19 cellular contexts compared by ENCODE assay signal in genomic region chr1:173295391-173295790, GRCh38.
DNase-seq lines count a peak whose midpoint lies in the region; FAIRE-seq and TF ChIP-seq lines count a peak whose summit lies in the region.
"Had no signal": no experiment of that assay in that cellular context is flagged by ENCODE, and none has a peak within 500 bp of the region (broad histone marks: within the 10 kb centered on the region; RNA-seq: fewer than 3 reads in every experiment).

No MANE protein-coding gene starts in this region.

- H3K36me3 Mint-ChIP-seq in HFFc6 (ENCODE audit: low read depth) = peaks cover 26% of the 10 kb centered on the region; the same call in 1 of the 2 replicates
- H3K36me3 Mint-ChIP-seq: IgD-negative memory B cell had no signal

- WGBS in mammary epithelial cell (ENCODE audit: low coverage, missing lambda C conversion rate) = 79% methylated on average over 1 of the region's 1 CpG

- dilution Hi-C loops in keratinocyte (cut with MboI; ENCODE audit: extremely low pct_ligation_motif_present, low sequenced_read_pairs) = no loop called here
- dilution Hi-C loops in mammary epithelial cell (cut with HindIII; ENCODE audit: low sequenced_read_pairs) = no loop called here

- H3K36me3 ChIP-seq in keratinocyte (ENCODE audit: control insufficient read depth in 2 of 2, extremely low read depth in 1 of 2, insufficient read depth in 2 of 2, low read length in 2 of 2) = no peaks in the 10 kb centered on the region
- no peaks in the 10 kb centered on the region for H3K36me3 ChIP-seq in mammary epithelial cell (ENCODE audit: insufficient read depth, low read length)

- H3K4me3 Mint-ChIP-seq in HFFc6 = 0 out of 2 replicates have a peak overlapping the region, but pooled peaks have one; percentile 4
- H3K4me3 Mint-ChIP-seq: CD8-positive, alpha-beta memory T cell; IgD-negative memory B cell had no signal

- H3K4me1 ChIP-seq in keratinocyte (ENCODE audit: control insufficient read depth, extremely low read depth, insufficient read depth, low read length) (no peaks in the 10 kb centered on the region), mammary epithelial cell (ENCODE audit: insufficient read depth, low read length) (peaks cover 4% of the 10 kb centered on the region)

- in situ Hi-C loops in mammary epithelial cell (cut with MboI; ENCODE audit: low sequenced_read_pairs in 2 of 2) = no loop called here

- no peak overlapping the region for H3K27ac Mint-ChIP-seq in HFFc6
- H3K27ac Mint-ChIP-seq: CD8-positive, alpha-beta memory T cell; IgD-negative memory B cell had no signal

- CTCF ChIA-PET in mammary epithelial cell (lab: Charles Lee; ENCODE audit: low non-redundant PET) = no interaction called here

- H3K9ac ChIP-seq in keratinocyte (ENCODE audit: control insufficient read depth, extremely low read depth, insufficient read depth, low read length) (no peak overlapping the region), mammary epithelial cell (ENCODE audit: insufficient read depth, low read length) (no peak overlapping the region)

- FAIRE-seq in keratinocyte (lab: Jason Lieb, UNC) = peak; percentile 49
- FAIRE-seq: GM19239, HTR-8/SVneo had no signal

- TF ChIP-seq CTCF in HFFc6 (IDR thresholded peaks at IDR 0.05) = no peak
- no peak for TF ChIP-seq CTCF in choroid plexus epithelial cell (conservative IDR thresholded peaks at IDR 0.05; ENCODE audit: low read depth, low read length)
- TF ChIP-seq CTCF in keratinocyte (optimal IDR thresholded peaks at IDR 0.05 in 1 of 3, IDR thresholded peaks at IDR 0.05 in 1 of 3, conservative IDR thresholded peaks at IDR 0.05 in 1 of 3; ENCODE audit: extremely low read depth in 1 of 3, insufficient read depth in 2 of 3, low read length in 3 of 3) = no peak
- TF ChIP-seq CTCF in mammary epithelial cell (conservative IDR thresholded peaks at IDR 0.05 in 1 of 2, IDR thresholded peaks at IDR 0.05 in 1 of 2; ENCODE audit: extremely low read depth in 1 of 2, insufficient read depth in 1 of 2, low read depth in 1 of 2, low read length in 2 of 2) = no peak

- DNase-seq in HFFc6 (peak; percentile 2), choroid plexus epithelial cell (ENCODE audit: low read depth) (peak; percentile 21), keratinocyte (ENCODE audit: low read depth, low spot score) (no peak), stromal cell of bone marrow (ENCODE audit: low read depth) (peak; percentile 5), mammary epithelial cell (no peak), NCI-H1092 treated with DMSO at 0.1 percent for 48 hours (lab: John Stamatoyannopoulos, UW) (no peak)
- no peak for DNase-seq in activated CD8-positive, alpha-beta memory T cell treated with anti-CD3 and anti-CD28 coated beads, Interleukin-2, amount 50 U/mL, for 4 hours
- no peak for DNase-seq in stimulated activated CD4-positive, alpha-beta T cell treated with anti-CD3 and anti-CD28 coated beads, Interleukin-15, amount 100 ng/mL, for 24 hours
- DNase-seq: CD8-positive, alpha-beta memory T cell; NCI-H1417; NCI-H1930; NCI-H446; NCI-H69; NK-92 treated with Interleukin-12 subunit alpha and Interleukin-12 subunit beta, amount 100 ng/mL, for 24 hours; SHP77 treated with DMSO at 0.1 percent for 48 hours had no signal

- H3K9me3 Mint-ChIP-seq in HFFc6 = peaks cover 6% of the 10 kb centered on the region; the same call in 1 of the 2 replicates

- H3K27me3 Mint-ChIP-seq in HFFc6 (ENCODE audit: insufficient read depth) = no peaks in the 10 kb centered on the region; the same call in none of the 2 replicates
- H3K27me3 Mint-ChIP-seq: IgD-negative memory B cell had no signal

- H3K9me3 ChIP-seq in keratinocyte (ENCODE audit: control insufficient read depth, low read depth, low read length) (no peaks in the 10 kb centered on the region), mammary epithelial cell (replicated peaks; ENCODE audit: insufficient read depth, low read length) (no peaks in the 10 kb centered on the region)

- H3K27ac ChIP-seq in keratinocyte (ENCODE audit: control insufficient read depth, insufficient read depth, low read length) (no peak overlapping the region), mammary epithelial cell (ENCODE audit: insufficient read depth, low read depth, low read length) (no peak overlapping the region)
- H3K27ac ChIP-seq: HL-60 had no signal

- H3K27me3 ChIP-seq in keratinocyte (ENCODE audit: control insufficient read depth, extremely low read depth, insufficient read depth, low read length) = no peaks in the 10 kb centered on the region
- no peaks in the 10 kb centered on the region for H3K27me3 ChIP-seq in mammary epithelial cell (ENCODE audit: insufficient read depth, low read length)

- H3K4me3 ChIP-seq in choroid plexus epithelial cell (ENCODE audit: low read depth, low read length) = no peak overlapping the region
- no peak overlapping the region for H3K4me3 ChIP-seq in keratinocyte (ENCODE audit: control insufficient read depth in 2 of 3, extremely low read depth in 1 of 3, insufficient read depth in 2 of 3, low read depth in 1 of 3, low read length in 3 of 3)
- H3K4me3 ChIP-seq in mammary epithelial cell (replicated peaks in 1 of 3; ENCODE audit: insufficient read depth in 1 of 3, low read depth in 2 of 3, low read length in 3 of 3) = no peak overlapping the region

- H3K4me2 ChIP-seq in keratinocyte (ENCODE audit: control insufficient read depth, extremely low read depth, insufficient read depth, low read depth, low read length) (no peak overlapping the region), mammary epithelial cell (ENCODE audit: insufficient read depth, low read depth, low read length) (no peak overlapping the region)

- intact Hi-C loops in mammary epithelial cell (cut with micrococcal nuclease) = no loop called here

- H3K4me1 Mint-ChIP-seq in HFFc6 (ENCODE audit: low read depth) = peaks cover 69% of the 10 kb centered on the region

- H3K79me2 ChIP-seq in keratinocyte (ENCODE audit: control insufficient read depth, insufficient read depth, low read length) = no peaks in the 10 kb centered on the region
- no peaks in the 10 kb centered on the region for H3K79me2 ChIP-seq in mammary epithelial cell (ENCODE audit: insufficient read depth, low read length)

- no peaks in the 10 kb centered on the region for H4K20me1 ChIP-seq in keratinocyte (ENCODE audit: control insufficient read depth, extremely low read depth, insufficient read depth, low read length)
- no peaks in the 10 kb centered on the region for H4K20me1 ChIP-seq in mammary epithelial cell (ENCODE audit: insufficient read depth, low read length)

- H2AFZ ChIP-seq in keratinocyte (ENCODE audit: control insufficient read depth, low read length) (no peak overlapping the region), mammary epithelial cell (ENCODE audit: low read depth, low read length) (no peak overlapping the region)

- H3K9me1 ChIP-seq in keratinocyte (ENCODE audit: control insufficient read depth, extremely low read depth, insufficient read depth, low read length) = no peaks in the 10 kb centered on the region

- no TSS peak for BruUV-seq in mammary epithelial cell (replicated peaks; lab: Mats Ljungman, UMichigan)

Comparison
In these comparisons a context has a peak if more than half of its experiments do, and no peak if none do; other contexts are left out.
1. DNase-seq: peak in HFFc6 (single experiment), choroid plexus epithelial cell (single experiment) and stromal cell of bone marrow (single experiment); none in keratinocyte (single experiment), mammary epithelial cell (single experiment), activated CD8-positive, alpha-beta memory T cell treated with anti-CD3 and anti-CD28 coated beads, Interleukin-2, amount 50 U/mL, for 4 hours (single experiment), stimulated activated CD4-positive, alpha-beta T cell treated with anti-CD3 and anti-CD28 coated beads, Interleukin-15, amount 100 ng/mL, for 24 hours (single experiment) and NCI-H1092 treated with DMSO at 0.1 percent for 48 hours (single experiment).